Comparison of ENCODE assay signal across 30 cellular contexts in genomic region chrX:39922926-39923325, GRCh38.
"Had no signal": no experiment of that assay in that cellular context is flagged by ENCODE, and none has a peak within 500 bp of the region (broad histone marks: within the 10 kb centered on the region; RNA-seq: fewer than 3 reads in every experiment).

No MANE protein-coding gene starts in this region.

- H3K36me3 ChIP-seq: ascending aorta, breast epithelium, cardiac muscle cell, colonic mucosa, esophagus squamous epithelium, gastroesophageal sphincter had no signal

- H3K27ac ChIP-seq: ascending aorta, breast epithelium, cardiac muscle cell, colonic mucosa, epithelial cell of prostate, esophagus squamous epithelium, gastroesophageal sphincter had no signal

- H3K9me3 ChIP-seq: ascending aorta, breast epithelium, colonic mucosa, esophagus squamous epithelium, gastroesophageal sphincter had no signal

- DNase-seq: activated CD4-positive, alpha-beta memory T cell treated with anti-CD3 and anti-CD28 coated beads, Interleukin-2, amount 10 ng/mL, durations not matched to agents 7 days and 5 days; activated CD4-positive, alpha-beta T cell treated with anti-CD3 and anti-CD28 coated beads for 1 hour; activated CD4-positive, alpha-beta T cell treated with anti-CD3 and anti-CD28 coated beads for 4 hours; activated CD4-positive, alpha-beta T cell treated with anti-CD3 and anti-CD28 coated beads, Interleukin-2, amount 10 ng/mL, durations not matched to agents 7 days and 5 days; activated CD4-positive, alpha-beta T cell treated with anti-CD3 and anti-CD28 coated beads, Interleukin-2, amount 50 U/mL, for 4 hours; activated CD8-positive, alpha-beta memory T cell treated with anti-CD3 and anti-CD28 coated beads, Interleukin-2, amount 50 U/mL, for 48 hours; activated gamma-delta T cell; activated naive CD4-positive, alpha-beta T cell; activated naive CD4-positive, alpha-beta T cell treated with anti-CD3 and anti-CD28 coated beads, Interleukin-2, amount 10 ng/mL, durations not matched to agents 7 days and 5 days; activated naive CD8-positive, alpha-beta T cell treated with anti-CD3 and anti-CD28 coated beads, Interleukin-2, amount 10 ng/mL, durations not matched to agents 7 days and 5 days; activated T-cell treated with anti-CD3 and anti-CD28 coated beads for 4 hours; activated T-cell treated with anti-CD3 and anti-CD28 coated beads, Interleukin-2, amount 50 U/mL, for 24 hours; activated T-cell treated with anti-CD3 and anti-CD28 coated beads, Interleukin-2, amount 50 U/mL, for 72 hours; central memory CD4-positive, alpha-beta T cell; cerebellar nuclear complex; colonic mucosa; effector CD8-positive, alpha-beta T cell; esophagus squamous epithelium; foreskin melanocyte; head of caudate nucleus; T-helper 1 cell; T-helper 17 cell; T1000 had no signal

- H3K27me3 ChIP-seq: ascending aorta, cardiac muscle cell, colonic mucosa, esophagus squamous epithelium, gastroesophageal sphincter had no signal

- H3K4me3 ChIP-seq: ascending aorta, breast epithelium, cardiac muscle cell, colonic mucosa, esophagus squamous epithelium, gastroesophageal sphincter had no signal

- ATAC-seq: activated naive CD4-positive, alpha-beta T cell treated with anti-CD3 and anti-CD28 coated beads, Interleukin-2, amount 50 U/mL, for 72 hours; activated T-cell treated with anti-CD3 and anti-CD28 coated beads, Interleukin-2, amount 50 U/mL, for 72 hours; gastroesophageal sphincter; T-helper 17 cell; WTC11 had no signal
